ENCODE assay signal across 1 cellular context in the genomic region with DNA sequence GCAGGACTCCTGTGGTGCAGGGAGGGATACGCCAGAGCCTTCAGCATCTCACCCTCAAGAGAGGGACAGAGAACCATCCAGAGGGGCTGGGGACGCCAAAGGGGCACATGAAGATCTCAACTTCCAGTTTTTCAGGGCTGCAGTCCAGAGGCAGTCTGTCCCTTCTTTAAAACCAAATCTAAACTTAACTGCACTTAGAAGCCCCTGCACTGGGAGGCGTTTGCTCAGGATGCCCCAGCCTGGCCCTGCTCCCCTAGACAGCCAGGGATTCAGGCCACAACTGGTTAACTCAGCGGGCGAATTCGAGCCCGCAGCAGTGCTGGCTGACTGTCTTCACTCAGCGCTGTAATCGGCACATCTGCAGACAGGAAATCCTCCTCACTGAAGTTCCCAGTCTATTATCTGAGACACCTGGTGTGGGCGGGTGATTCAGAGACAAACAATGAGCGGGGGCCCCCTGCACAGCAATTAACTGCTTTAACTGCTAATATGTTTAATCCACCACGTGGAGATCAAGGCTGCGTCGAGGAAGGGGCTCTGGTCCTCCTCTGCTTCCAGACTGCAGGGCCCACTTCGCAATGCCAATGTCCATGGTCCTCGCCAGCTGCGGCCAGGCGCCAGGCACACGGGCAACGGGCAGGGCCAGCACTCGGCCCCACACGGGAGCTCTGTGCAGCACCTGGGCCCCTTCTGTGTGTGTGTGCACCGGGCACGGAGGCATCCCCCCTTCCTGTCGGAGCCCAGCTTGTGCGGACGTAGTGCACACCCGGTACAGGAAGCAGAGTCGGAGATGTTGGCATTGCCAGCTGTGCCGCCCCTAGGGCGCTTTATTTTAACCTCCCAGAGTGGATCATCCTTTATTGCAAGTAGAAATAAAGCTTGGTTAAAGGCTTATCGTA.
TF ChIP-seq lines count a peak whose summit lies in the region.

No MANE protein-coding gene starts in this region.

TF ChIP-seq in K562, 482 proteins besides CTCF, POLR2A, EP300 and RAD21 (continued from another document and continues in another):
- TF ChIP-seq, protein P1, sequence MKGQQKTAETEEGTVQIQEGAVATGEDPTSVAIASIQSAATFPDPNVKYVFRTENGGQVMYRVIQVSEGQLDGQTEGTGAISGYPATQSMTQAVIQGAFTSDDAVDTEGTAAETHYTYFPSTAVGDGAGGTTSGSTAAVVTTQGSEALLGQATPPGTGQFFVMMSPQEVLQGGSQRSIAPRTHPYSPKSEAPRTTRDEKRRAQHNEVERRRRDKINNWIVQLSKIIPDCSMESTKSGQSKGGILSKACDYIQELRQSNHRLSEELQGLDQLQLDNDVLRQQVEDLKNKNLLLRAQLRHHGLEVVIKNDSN (CRISPR knock-in tag; IDR thresholded peaks at IDR 0.05) = no peak
- peak; percentile 97 for TF ChIP-seq SMARCC2 (IDR thresholded peaks at IDR 0.05; ENCODE audit: low read depth)
- 0 out of 2 replicates have a peak, but pooled peaks have one; percentile 82 for TF ChIP-seq HDAC6 (IDR thresholded peaks at IDR 0.05; ENCODE audit: low read depth, low read length)
- no peak for TF ChIP-seq ZNF212 (CRISPR knock-in tag; IDR thresholded peaks at IDR 0.05)
- TF ChIP-seq NR2C1 (IDR thresholded peaks at IDR 0.05) = no peak
- peak; percentile 43; the same call in 1 of the 2 replicates for TF ChIP-seq NR2C1 (tag; IDR thresholded peaks at IDR 0.05)
- TF ChIP-seq, protein P2, sequence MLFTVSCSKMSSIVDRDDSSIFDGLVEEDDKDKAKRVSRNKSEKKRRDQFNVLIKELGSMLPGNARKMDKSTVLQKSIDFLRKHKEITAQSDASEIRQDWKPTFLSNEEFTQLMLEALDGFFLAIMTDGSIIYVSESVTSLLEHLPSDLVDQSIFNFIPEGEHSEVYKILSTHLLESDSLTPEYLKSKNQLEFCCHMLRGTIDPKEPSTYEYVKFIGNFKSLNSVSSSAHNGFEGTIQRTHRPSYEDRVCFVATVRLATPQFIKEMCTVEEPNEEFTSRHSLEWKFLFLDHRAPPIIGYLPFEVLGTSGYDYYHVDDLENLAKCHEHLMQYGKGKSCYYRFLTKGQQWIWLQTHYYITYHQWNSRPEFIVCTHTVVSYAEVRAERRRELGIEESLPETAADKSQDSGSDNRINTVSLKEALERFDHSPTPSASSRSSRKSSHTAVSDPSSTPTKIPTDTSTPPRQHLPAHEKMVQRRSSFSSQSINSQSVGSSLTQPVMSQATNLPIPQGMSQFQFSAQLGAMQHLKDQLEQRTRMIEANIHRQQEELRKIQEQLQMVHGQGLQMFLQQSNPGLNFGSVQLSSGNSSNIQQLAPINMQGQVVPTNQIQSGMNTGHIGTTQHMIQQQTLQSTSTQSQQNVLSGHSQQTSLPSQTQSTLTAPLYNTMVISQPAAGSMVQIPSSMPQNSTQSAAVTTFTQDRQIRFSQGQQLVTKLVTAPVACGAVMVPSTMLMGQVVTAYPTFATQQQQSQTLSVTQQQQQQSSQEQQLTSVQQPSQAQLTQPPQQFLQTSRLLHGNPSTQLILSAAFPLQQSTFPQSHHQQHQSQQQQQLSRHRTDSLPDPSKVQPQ (CRISPR knock-in tag; IDR thresholded peaks at IDR 0.05; ENCODE audit: borderline replicate concordance) = no peak
- TF ChIP-seq EZH2 (IDR thresholded peaks at IDR 0.05; ENCODE audit: borderline replicate concordance, low read depth, low read length) = no peak
- TF ChIP-seq, protein P3, sequence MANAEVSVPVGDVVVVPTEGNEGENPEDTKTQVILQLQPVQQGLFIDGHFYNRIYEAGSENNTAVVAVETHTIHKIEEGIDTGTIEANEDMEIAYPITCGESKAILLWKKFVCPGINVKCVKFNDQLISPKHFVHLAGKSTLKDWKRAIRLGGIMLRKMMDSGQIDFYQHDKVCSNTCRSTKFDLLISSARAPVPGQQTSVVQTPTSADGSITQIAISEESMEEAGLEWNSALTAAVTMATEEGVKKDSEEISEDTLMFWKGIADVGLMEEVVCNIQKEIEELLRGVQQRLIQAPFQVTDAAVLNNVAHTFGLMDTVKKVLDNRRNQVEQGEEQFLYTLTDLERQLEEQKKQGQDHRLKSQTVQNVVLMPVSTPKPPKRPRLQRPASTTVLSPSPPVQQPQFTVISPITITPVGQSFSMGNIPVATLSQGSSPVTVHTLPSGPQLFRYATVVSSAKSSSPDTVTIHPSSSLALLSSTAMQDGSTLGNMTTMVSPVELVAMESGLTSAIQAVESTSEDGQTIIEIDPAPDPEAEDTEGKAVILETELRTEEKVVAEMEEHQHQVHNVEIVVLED (CRISPR knock-in tag; IDR thresholded peaks at IDR 0.05) = no peak
- TF ChIP-seq, protein P4, sequence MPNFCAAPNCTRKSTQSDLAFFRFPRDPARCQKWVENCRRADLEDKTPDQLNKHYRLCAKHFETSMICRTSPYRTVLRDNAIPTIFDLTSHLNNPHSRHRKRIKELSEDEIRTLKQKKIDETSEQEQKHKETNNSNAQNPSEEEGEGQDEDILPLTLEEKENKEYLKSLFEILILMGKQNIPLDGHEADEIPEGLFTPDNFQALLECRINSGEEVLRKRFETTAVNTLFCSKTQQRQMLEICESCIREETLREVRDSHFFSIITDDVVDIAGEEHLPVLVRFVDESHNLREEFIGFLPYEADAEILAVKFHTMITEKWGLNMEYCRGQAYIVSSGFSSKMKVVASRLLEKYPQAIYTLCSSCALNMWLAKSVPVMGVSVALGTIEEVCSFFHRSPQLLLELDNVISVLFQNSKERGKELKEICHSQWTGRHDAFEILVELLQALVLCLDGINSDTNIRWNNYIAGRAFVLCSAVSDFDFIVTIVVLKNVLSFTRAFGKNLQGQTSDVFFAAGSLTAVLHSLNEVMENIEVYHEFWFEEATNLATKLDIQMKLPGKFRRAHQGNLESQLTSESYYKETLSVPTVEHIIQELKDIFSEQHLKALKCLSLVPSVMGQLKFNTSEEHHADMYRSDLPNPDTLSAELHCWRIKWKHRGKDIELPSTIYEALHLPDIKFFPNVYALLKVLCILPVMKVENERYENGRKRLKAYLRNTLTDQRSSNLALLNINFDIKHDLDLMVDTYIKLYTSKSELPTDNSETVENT (CRISPR knock-in tag; IDR thresholded peaks at IDR 0.05) = peak; percentile 93
- no peak for TF ChIP-seq FOXJ2 (tag; IDR thresholded peaks at IDR 0.05)
- TF ChIP-seq RFX7 (CRISPR knock-in tag; IDR thresholded peaks at IDR 0.05) = 0 out of 2 replicates have a peak, but pooled peaks have one; percentile 49
- peak; percentile 49; the same call in 1 of the 2 replicates for TF ChIP-seq SIN3B (IDR thresholded peaks at IDR 0.05; ENCODE audit: low read depth)
- TF ChIP-seq CBFB (CRISPR knock-in tag; IDR thresholded peaks at IDR 0.05) = no peak
- TF ChIP-seq NR4A1 (CRISPR knock-in tag; IDR thresholded peaks at IDR 0.05) = peak; percentile 76; the same call in 1 of the 2 replicates
- peak; percentile 37; the same call in 1 of the 2 replicates for TF ChIP-seq NR4A1 (tag; IDR thresholded peaks at IDR 0.05)
- peak; percentile 100 for TF ChIP-seq DACH1 (IDR thresholded peaks at IDR 0.05; ENCODE audit: partially characterized antibody)
- peak; percentile 92 for TF ChIP-seq CHD1 (IDR thresholded peaks at IDR 0.05; ENCODE audit: low read length)
- TF ChIP-seq ELF4 (CRISPR knock-in tag; IDR thresholded peaks at IDR 0.05) = peak; percentile 91
- no peak for TF ChIP-seq BCL6 (CRISPR knock-in tag; IDR thresholded peaks at IDR 0.05)
- TF ChIP-seq KDM2B (CRISPR knock-in tag; IDR thresholded peaks at IDR 0.05) = peak; percentile 26; the same call in 1 of the 2 replicates
- TF ChIP-seq, protein P5, sequence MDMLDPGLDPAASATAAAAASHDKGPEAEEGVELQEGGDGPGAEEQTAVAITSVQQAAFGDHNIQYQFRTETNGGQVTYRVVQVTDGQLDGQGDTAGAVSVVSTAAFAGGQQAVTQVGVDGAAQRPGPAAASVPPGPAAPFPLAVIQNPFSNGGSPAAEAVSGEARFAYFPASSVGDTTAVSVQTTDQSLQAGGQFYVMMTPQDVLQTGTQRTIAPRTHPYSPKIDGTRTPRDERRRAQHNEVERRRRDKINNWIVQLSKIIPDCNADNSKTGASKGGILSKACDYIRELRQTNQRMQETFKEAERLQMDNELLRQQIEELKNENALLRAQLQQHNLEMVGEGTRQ (CRISPR knock-in tag; IDR thresholded peaks at IDR 0.05) = no peak
- TF ChIP-seq PHB (CRISPR knock-in tag; IDR thresholded peaks at IDR 0.05) = peak; percentile 95; the same call in 1 of the 2 replicates
- TF ChIP-seq ZNF507 (tag; conservative IDR thresholded peaks at IDR 0.05) = no peak
- TF ChIP-seq PTTG1 (tag; IDR thresholded peaks at IDR 0.05; ENCODE audit: low read depth) = no peak
- TF ChIP-seq ARID1B (IDR thresholded peaks at IDR 0.05) = peak; percentile 99
- TF ChIP-seq, protein P6, sequence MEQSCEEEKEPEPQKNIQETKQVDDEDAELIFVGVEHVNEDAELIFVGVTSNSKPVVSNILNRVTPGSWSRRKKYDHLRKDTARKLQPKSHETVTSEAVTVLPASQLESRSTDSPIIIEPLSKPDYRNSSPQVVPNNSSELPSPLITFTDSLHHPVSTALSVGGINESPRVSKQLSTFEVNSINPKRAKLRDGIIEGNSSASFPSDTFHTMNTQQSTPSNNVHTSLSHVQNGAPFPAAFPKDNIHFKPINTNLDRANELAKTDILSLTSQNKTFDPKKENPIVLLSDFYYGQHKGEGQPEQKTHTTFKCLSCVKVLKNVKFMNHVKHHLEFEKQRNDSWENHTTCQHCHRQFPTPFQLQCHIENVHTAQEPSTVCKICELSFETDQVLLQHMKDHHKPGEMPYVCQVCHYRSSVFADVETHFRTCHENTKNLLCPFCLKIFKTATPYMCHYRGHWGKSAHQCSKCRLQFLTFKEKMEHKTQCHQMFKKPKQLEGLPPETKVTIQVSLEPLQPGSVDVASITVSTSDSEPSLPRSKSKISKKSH (CRISPR knock-in tag; IDR thresholded peaks at IDR 0.05) = 0 out of 2 replicates have a peak, but pooled peaks have one; percentile 3
- TF ChIP-seq SIX5 (IDR thresholded peaks at IDR 0.05; ENCODE audit: borderline replicate concordance in 1 of 2, insufficient read depth in 1 of 2, low read depth in 1 of 2, low read length in 2 of 2) = no peak
- TF ChIP-seq CHD4 (IDR thresholded peaks at IDR 0.05; ENCODE audit: insufficient read depth, insufficient replicate concordance, low read depth, low read length, poor library complexity, severe bottlenecking) = peak; percentile 97
- TF ChIP-seq SP2 (IDR thresholded peaks at IDR 0.05; ENCODE audit: extremely low read depth, low read depth, low read length, poor library complexity, severe bottlenecking) = peak; percentile 4
- TF ChIP-seq, protein P7, sequence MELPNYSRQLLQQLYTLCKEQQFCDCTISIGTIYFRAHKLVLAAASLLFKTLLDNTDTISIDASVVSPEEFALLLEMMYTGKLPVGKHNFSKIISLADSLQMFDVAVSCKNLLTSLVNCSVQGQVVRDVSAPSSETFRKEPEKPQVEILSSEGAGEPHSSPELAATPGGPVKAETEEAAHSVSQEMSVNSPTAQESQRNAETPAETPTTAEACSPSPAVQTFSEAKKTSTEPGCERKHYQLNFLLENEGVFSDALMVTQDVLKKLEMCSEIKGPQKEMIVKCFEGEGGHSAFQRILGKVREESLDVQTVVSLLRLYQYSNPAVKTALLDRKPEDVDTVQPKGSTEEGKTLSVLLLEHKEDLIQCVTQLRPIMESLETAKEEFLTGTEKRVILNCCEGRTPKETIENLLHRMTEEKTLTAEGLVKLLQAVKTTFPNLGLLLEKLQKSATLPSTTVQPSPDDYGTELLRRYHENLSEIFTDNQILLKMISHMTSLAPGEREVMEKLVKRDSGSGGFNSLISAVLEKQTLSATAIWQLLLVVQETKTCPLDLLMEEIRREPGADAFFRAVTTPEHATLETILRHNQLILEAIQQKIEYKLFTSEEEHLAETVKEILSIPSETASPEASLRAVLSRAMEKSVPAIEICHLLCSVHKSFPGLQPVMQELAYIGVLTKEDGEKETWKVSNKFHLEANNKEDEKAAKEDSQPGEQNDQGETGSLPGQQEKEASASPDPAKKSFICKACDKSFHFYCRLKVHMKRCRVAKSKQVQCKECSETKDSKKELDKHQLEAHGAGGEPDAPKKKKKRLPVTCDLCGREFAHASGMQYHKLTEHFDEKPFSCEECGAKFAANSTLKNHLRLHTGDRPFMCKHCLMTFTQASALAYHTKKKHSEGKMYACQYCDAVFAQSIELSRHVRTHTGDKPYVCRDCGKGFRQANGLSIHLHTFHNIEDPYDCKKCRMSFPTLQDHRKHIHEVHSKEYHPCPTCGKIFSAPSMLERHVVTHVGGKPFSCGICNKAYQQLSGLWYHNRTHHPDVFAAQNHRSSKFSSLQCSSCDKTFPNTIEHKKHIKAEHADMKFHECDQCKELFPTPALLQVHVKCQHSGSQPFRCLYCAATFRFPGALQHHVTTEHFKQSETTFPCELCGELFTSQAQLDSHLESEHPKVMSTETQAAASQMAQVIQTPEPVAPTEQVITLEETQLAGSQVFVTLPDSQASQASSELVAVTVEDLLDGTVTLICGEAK (IDR thresholded peaks at IDR 0.05) = peak; percentile 59; the same call in 1 of the 2 replicates
- TF ChIP-seq, protein P7 (CRISPR knock-in tag; IDR thresholded peaks at IDR 0.05) = no peak
